In genomic region chr9:81468084-81468595, GRCh38 we compare ENCODE assay signal across 27 cellular contexts.
"Had no signal": no experiment of that assay in that cellular context is flagged by ENCODE, and none has a peak within 500 bp of the region (broad histone marks: within the 10 kb centered on the region; RNA-seq: fewer than 3 reads in every experiment).

No MANE protein-coding gene starts in this region.

- H3K36me3 Mint-ChIP-seq: naive thymus-derived CD8-positive, alpha-beta T cell had no signal

- H3K4me1 ChIP-seq: foreskin keratinocyte, prostate gland, thyroid gland, vagina had no signal

- H3K27ac Mint-ChIP-seq: naive thymus-derived CD8-positive, alpha-beta T cell; nephron progenitor cell had no signal

- H2AFZ ChIP-seq: hepatocyte had no signal

- H3K4me3 Mint-ChIP-seq: naive thymus-derived CD8-positive, alpha-beta T cell; nephron progenitor cell; stimulated activated naive CD8-positive, alpha-beta T cell treated with anti-CD3 and anti-CD28 coated beads, Interleukin-15, amount 100 ng/mL, for 72 hours had no signal

- H3K4me2 ChIP-seq: hepatocyte had no signal

- FAIRE-seq: colon, kidney, small intestine had no signal

- H3K27me3 ChIP-seq: esophagus muscularis mucosa, gastroesophageal sphincter, heart left ventricle, hepatocyte, thyroid gland, vagina had no signal

- H3K9me3 ChIP-seq: esophagus muscularis mucosa, gastroesophageal sphincter, heart left ventricle, prostate gland, thyroid gland, vagina had no signal

- H3K36me3 ChIP-seq: esophagus muscularis mucosa, gastroesophageal sphincter, heart left ventricle, prostate gland, thyroid gland, vagina had no signal

- H3K79me2 ChIP-seq: hepatocyte had no signal

- H3K9me3 Mint-ChIP-seq: stimulated activated naive CD8-positive, alpha-beta T cell treated with anti-CD3 and anti-CD28 coated beads, Interleukin-15, amount 100 ng/mL, for 72 hours had no signal

- ATAC-seq: foreskin keratinocyte; gastroesophageal sphincter; heart left ventricle; left lobe of liver; naive thymus-derived CD8-positive, alpha-beta T cell; right cardiac atrium; stimulated activated naive CD8-positive, alpha-beta T cell treated with anti-CD3 and anti-CD28 coated beads, Interleukin-15, amount 100 ng/mL, for 72 hours had no signal

- DNase-seq: dorsolateral prefrontal cortex; effector CD4-positive, alpha-beta T cell; foreskin keratinocyte; heart left ventricle; kidney; mesenchymal stem cell; midbrain; naive thymus-derived CD8-positive, alpha-beta T cell; nephron progenitor cell; nucleus accumbens; right cardiac atrium; small intestine; stimulated activated CD4-positive, alpha-beta T cell treated with anti-CD3 and anti-CD28 coated beads, Interleukin-15, amount 100 ng/mL, for 24 hours; stimulated activated CD4-positive, alpha-beta T cell treated with anti-CD3 and anti-CD28 coated beads, Interleukin-2, amount 100 ng/mL, for 48 hours; stimulated activated naive CD4-positive, alpha-beta T cell; stimulated activated naive CD8-positive, alpha-beta T cell treated with anti-CD3 and anti-CD28 coated beads, Interleukin-15, amount 100 ng/mL, for 72 hours; thyroid gland; trophoblast cell had no signal

- H3K27ac ChIP-seq: dorsolateral prefrontal cortex, epithelial cell of prostate, esophagus muscularis mucosa, foreskin keratinocyte, gastroesophageal sphincter, heart left ventricle, hepatocyte, prostate gland, thyroid gland, vagina had no signal

- H3K4me1 Mint-ChIP-seq: naive thymus-derived CD8-positive, alpha-beta T cell; stimulated activated naive CD8-positive, alpha-beta T cell treated with anti-CD3 and anti-CD28 coated beads, Interleukin-15, amount 100 ng/mL, for 72 hours had no signal

- H3K4me3 ChIP-seq: dorsolateral prefrontal cortex, esophagus muscularis mucosa, gastroesophageal sphincter, heart left ventricle, hepatocyte, lung, prostate gland, thyroid gland, vagina had no signal
